Comparison of ENCODE assay signal across 9 cellular contexts in the genomic region with DNA sequence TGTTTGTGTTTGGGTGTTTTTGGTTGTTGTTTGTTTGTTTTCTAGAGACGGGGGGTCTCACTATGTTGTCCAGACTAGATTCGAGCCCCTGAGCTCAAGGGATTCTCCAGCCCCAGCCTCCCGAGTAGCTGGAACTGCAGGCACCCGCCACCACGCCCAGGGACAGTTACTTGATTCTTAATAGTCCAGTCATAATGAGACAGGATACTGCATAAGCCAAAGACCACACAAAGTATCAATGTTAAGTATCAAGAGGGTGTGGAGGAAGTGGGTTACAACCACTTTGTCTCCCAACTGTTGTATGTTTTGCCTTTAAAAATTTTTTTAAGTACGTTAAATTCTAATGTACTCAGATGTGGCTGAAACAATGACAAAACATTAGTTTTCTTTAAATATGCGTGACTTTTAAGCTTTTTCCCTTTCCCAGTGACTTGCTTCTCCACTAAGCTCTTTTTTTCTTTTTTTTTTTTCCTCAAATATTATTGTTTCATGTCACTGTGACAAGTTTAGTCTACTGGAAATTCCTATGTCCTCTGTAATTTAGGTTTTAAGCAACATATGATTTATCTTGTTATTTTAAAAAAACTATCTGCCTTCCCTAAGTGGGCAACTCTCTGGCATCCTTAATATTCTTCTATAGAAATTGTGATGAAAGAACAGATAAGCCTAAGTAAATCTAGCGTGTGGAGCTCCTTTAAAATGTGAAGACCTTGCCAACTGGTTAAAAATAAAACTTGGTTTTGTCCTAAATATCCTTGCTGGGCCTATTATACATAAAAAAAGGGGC. TPM values are rescaled to one million over a fixed set of nuclear protein-coding genes. Genes with fewer than 3 reads are reported as not detected.
DNase-seq lines count a peak whose midpoint lies in the region; ATAC-seq and TF ChIP-seq lines count a peak whose summit lies in the region.
"Had no signal": no experiment of that assay in that cellular context is flagged by ENCODE, and none has a peak within 500 bp of the region (broad histone marks: within the 10 kb centered on the region; RNA-seq: fewer than 3 reads in every experiment).

No MANE protein-coding gene starts in this region.

- ATAC-seq in GM18505 (IDR thresholded peaks at IDR 0.05; ENCODE audit: unreplicated experiment) = peak; percentile 64
- ATAC-seq in HG03064 (IDR thresholded peaks at IDR 0.05; ENCODE audit: low read depth, unreplicated experiment) = peak; percentile 84
- no peak for ATAC-seq in GM19023 (IDR thresholded peaks at IDR 0.05; ENCODE audit: unreplicated experiment)

- intact Hi-C loops in cardiac septum (cut with DNase I) = no loop called here

- peak; percentile 33 for DNase-seq in activated T-cell treated with anti-CD3 and anti-CD28 coated beads for 48 hours (ENCODE audit: low read depth)
- DNase-seq in putamen (ENCODE audit: low spot score) = peak; percentile 36
- DNase-seq in NCI-H1694 treated with DMSO at 0.1 percent for 48 hours (lab: John Stamatoyannopoulos, UW) = no peak
- DNase-seq in cardiac septum (ENCODE audit: low spot score) = no peak
- DNase-seq in H4 (ENCODE audit: low spot score) = no peak
- DNase-seq: adrenal gland had no signal

- TF ChIP-seq POLR2A in GM18505 (IDR thresholded peaks at IDR 0.05; ENCODE audit: borderline replicate concordance, extremely low read depth, insufficient read depth, insufficient read length) = no peak

RNA-seq across cellular contexts. Expression of a gene that starts 56.1 kb away (rescaled TPM):
- total RNA-seq in cardiac septum = 35.4 TPM
- 37.2 and 49.6 TPM in 2 replicates for total RNA-seq in H4 (2014; rRNA removed; shearing (Covaris generic))

Comparison
In these comparisons a context has a peak if more than half of its experiments do, and no peak if none do; other contexts are left out.
1. DNase-seq: peak in activated T-cell treated with anti-CD3 and anti-CD28 coated beads for 48 hours (single experiment) and putamen (single experiment); none in NCI-H1694 treated with DMSO at 0.1 percent for 48 hours (single experiment), cardiac septum (single experiment) and H4 (single experiment).